ENCODE assay signal across 25 cellular contexts in the genomic region with DNA sequence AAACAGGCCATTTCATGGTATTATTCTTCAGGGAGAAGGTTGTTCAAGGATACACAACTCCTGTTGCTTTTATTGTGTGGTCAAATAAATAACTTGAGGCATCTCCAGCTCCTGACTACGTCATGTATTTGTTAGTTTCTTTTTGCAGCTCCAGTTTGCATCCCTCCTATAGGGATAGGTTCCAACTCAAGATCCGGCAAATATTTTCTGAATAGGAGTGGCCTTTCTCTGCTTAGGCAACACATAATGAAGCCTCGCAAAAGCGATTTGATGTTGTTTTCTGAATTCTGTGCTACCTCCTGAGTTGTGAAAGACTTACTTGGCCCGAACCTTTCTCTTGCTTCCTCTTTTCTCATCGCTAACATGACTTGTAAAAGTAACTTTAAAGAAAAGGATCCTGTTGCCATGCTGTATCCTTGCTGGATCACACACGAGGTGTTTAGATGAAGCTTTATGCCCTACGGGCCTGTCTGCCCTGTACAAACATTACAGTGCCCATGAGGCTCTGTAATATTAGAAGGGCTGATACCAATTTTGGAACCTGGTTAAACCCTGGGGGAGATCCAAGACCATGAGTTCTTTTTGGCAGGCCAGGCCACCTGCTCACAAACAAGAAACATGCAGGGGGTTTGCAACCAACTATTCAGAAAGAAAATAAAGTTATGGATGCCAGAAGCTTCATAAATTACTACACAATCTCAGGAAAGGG.
DNase-seq lines count a peak whose midpoint lies in the region; ATAC-seq, FAIRE-seq and TF ChIP-seq lines count a peak whose summit lies in the region.
"Had no signal": no experiment of that assay in that cellular context is flagged by ENCODE, and none has a peak within 500 bp of the region (broad histone marks: within the 10 kb centered on the region; RNA-seq: fewer than 3 reads in every experiment).

No MANE protein-coding gene starts in this region.

- H3K18ac ChIP-seq in H1 (ENCODE audit: extremely low read depth, low read length): no peak overlapping the region

- no peak for TF ChIP-seq EP300 in H1 (IDR thresholded peaks at IDR 0.05; ENCODE audit: borderline replicate concordance in 1 of 2, low read depth in 2 of 2, low read length in 2 of 2)

- CTCF ChIA-PET in H1 (lab: Charles Lee; ENCODE audit: partially characterized antibody): interaction anchor here (0.7 to 1.5 kb wide), 4 partner anchors 10 to 235 kb away, joined by 3 to 5 read pairs (median 5); no protein-coding TSS in a partner anchor
- CTCF ChIA-PET in Caco-2 (lab: Charles Lee): interaction anchor here (1.3 kb wide), 1 partner anchor 235 kb away, joined by 3 read pairs; no protein-coding TSS in a partner anchor
- CTCF ChIA-PET in CD4-positive, alpha-beta T cell (lab: Charles Lee): no interaction called here

- H4K20me1 ChIP-seq in GM23338 (replicated peaks; ENCODE audit: insufficient read depth): no peaks in the 10 kb centered on the region
- H4K20me1 ChIP-seq in H1 (replicated peaks in 1 of 2; ENCODE audit: control insufficient read depth in 1 of 2, insufficient read depth in 2 of 2, low read length in 2 of 2): no peaks in the 10 kb centered on the region
- no peaks in the 10 kb centered on the region for H4K20me1 ChIP-seq in osteoblast (ENCODE audit: insufficient read depth, low read length)

- no peak overlapping the region for H2BK12ac ChIP-seq in H1 (ENCODE audit: low read depth, low read length)

- no peak overlapping the region for H3K4me3 Mint-ChIP-seq in GM23338
- no peak overlapping the region for H3K4me3 Mint-ChIP-seq in Caco-2 (ENCODE audit: unreplicated experiment)
- H3K4me3 Mint-ChIP-seq in CD4-positive, alpha-beta T cell: no peak overlapping the region
- H3K4me3 Mint-ChIP-seq: B cell; central memory CD8-positive, alpha-beta T cell; naive B cell; T-helper 1 cell treated with Interleukin-12 subunit alpha and Interleukin-12 subunit beta and Interleukin-4 antibody, amounts not matched to agents 30 μg/mL and 1 μg/mL, for 36 hours had no signal

- no peak overlapping the region for H2BK20ac ChIP-seq in H1 (ENCODE audit: low read length)

- H3K27ac Mint-ChIP-seq in GM23338: no peak overlapping the region
- no peak overlapping the region for H3K27ac Mint-ChIP-seq in Caco-2 (ENCODE audit: unreplicated experiment)
- H3K27ac Mint-ChIP-seq in CD4-positive, alpha-beta T cell: no peak overlapping the region
- H3K27ac Mint-ChIP-seq: B cell; naive B cell; T-helper 1 cell treated with Interleukin-12 subunit alpha and Interleukin-12 subunit beta and Interleukin-4 antibody, amounts not matched to agents 30 μg/mL and 1 μg/mL, for 36 hours had no signal

- intact Hi-C loops in gastrocnemius medialis (cut with DNase I; ENCODE audit: low total_unique reads): no loop called here
- intact Hi-C loops in Caco-2 (cut with micrococcal nuclease; ENCODE audit: unreplicated experiment): loop anchor here (5.0 kb wide), 1 partner anchor 153 kb away; no protein-coding TSS in a partner anchor
- intact Hi-C loops in CD4-positive, alpha-beta T cell (cut with DNase I, micrococcal nuclease): no loop called here

- H4K91ac ChIP-seq in H1 (replicated peaks; ENCODE audit: insufficient read length, low read length): no peak overlapping the region

- no peaks in the 10 kb centered on the region for H3K79me1 ChIP-seq in H1 (ENCODE audit: low read depth, low read length)

- H2AK5ac ChIP-seq in H1 (ENCODE audit: low read depth, low read length): no peak overlapping the region

- H3K4me3 ChIP-seq in GM23338 (no peak overlapping the region), NB4 (ENCODE audit: low read depth, low read length) (no peak overlapping the region), H1 (ENCODE audit: extremely low read depth in 1 of 4, insufficient read depth in 2 of 4, low read depth in 3 of 4, low read length in 4 of 4) (no peak overlapping the region), gastrocnemius medialis (peak overlapping the region in 1 of 4 donors; percentile 5), Caco-2 (ENCODE audit: low read depth, low read length) (no peak overlapping the region), osteoblast (ENCODE audit: insufficient read depth, low read length) (no peak overlapping the region)
- H3K4me3 ChIP-seq: adrenal gland, esophagus muscularis mucosa, HAP-1, ovary, sigmoid colon, thyroid gland had no signal

- no TSS peak for BruUV-seq in Caco-2 (replicated peaks; lab: Mats Ljungman, UMichigan)

- H4K8ac ChIP-seq in H1 (ENCODE audit: extremely low read depth, insufficient read depth, low read length): no peak overlapping the region

- H3K56ac ChIP-seq in H1 (replicated peaks; ENCODE audit: insufficient read length, low read depth, low read length): no peak overlapping the region

- H3K9me3 ChIP-seq in H1 (ENCODE audit: insufficient read depth in 2 of 2, low read depth in 1 of 2, low read length in 1 of 2) (no peaks in the 10 kb centered on the region), gastrocnemius medialis (no peaks in the 10 kb centered on the region), Caco-2 (no peaks in the 10 kb centered on the region), osteoblast (ENCODE audit: low read depth, low read length) (no peaks in the 10 kb centered on the region)
- no peaks in the 10 kb centered on the region for H3K9me3 ChIP-seq in CD4-positive, alpha-beta T cell (ENCODE audit: control insufficient read depth, low read length)
- H3K9me3 ChIP-seq: adrenal gland, esophagus muscularis mucosa, HAP-1, ovary, sigmoid colon, thyroid gland had no signal

- no peak overlapping the region for H3K4ac ChIP-seq in H1 (replicated peaks; ENCODE audit: insufficient read length, low read depth, low read length)

- H3K4me2 ChIP-seq in GM23338 (no peak overlapping the region), H1 (ENCODE audit: insufficient read depth in 1 of 2, low read depth in 2 of 2, low read length in 2 of 2) (no peak overlapping the region), osteoblast (ENCODE audit: insufficient read depth, low read length) (no peak overlapping the region)

- no peaks in the 10 kb centered on the region for H3K9me2 ChIP-seq in GM23338 (ENCODE audit: insufficient read depth)

- no peak for FAIRE-seq in H1 (lab: Jason Lieb, UNC)

- H2BK15ac ChIP-seq in H1 (ENCODE audit: low read length): no peak overlapping the region

- no peak overlapping the region for H3K9ac ChIP-seq in H1 (replicated peaks in 1 of 4; ENCODE audit: extremely low read depth in 1 of 4, low read depth in 3 of 4, low read length in 3 of 4)

- no peak overlapping the region for H2BK5ac ChIP-seq in H1 (ENCODE audit: low read depth, low read length)

- no peaks in the 10 kb centered on the region for H3K36me3 ChIP-seq in GM23338 (ENCODE audit: insufficient read depth)
- H3K36me3 ChIP-seq in H1 (ENCODE audit: control insufficient read depth in 2 of 4, insufficient read depth in 4 of 4, low read length in 3 of 4): no peaks in the 10 kb centered on the region
- H3K36me3 ChIP-seq in gastrocnemius medialis: no peaks in the 10 kb centered on the region
- H3K36me3 ChIP-seq in Caco-2 (ENCODE audit: control insufficient read depth, insufficient read depth, low read length): no peaks in the 10 kb centered on the region
- H3K36me3 ChIP-seq in osteoblast (ENCODE audit: insufficient read depth, low read length): no peaks in the 10 kb centered on the region
- H3K36me3 ChIP-seq: adrenal gland, esophagus muscularis mucosa, HAP-1, ovary, sigmoid colon, thyroid gland, WERI-Rb-1 had no signal

- no peak overlapping the region for H4K5ac ChIP-seq in H1 (ENCODE audit: insufficient read length, low read depth, low read length)

- no peak overlapping the region for H2BK120ac ChIP-seq in H1 (replicated peaks; ENCODE audit: low read depth, low read length)

- POLR2A ChIA-PET in H1 (lab: Charles Lee; ENCODE audit: partially characterized antibody) (no interaction called here), Caco-2 (lab: Charles Lee) (no interaction called here)
- POLR2A ChIA-PET in CD4-positive, alpha-beta T cell (lab: Charles Lee): no interaction called here

- WGBS in H1 (ENCODE audit: extremely low coverage in 1 of 2, insufficient coverage in 1 of 2, insufficient read length in 1 of 2, insufficient replicate concordance in 2 of 2, low coverage in 1 of 2, low lambda C conversion rate in 2 of 2, missing lambda C conversion rate in 1 of 2), 2 experiments: 96% methylated on average over 8 of the region's 8 CpGs; no CpG with 5 or more reads in 1 of the 2 experiments

- no peak overlapping the region for H3K14ac ChIP-seq in H1 (ENCODE audit: insufficient read length)

- no peaks in the 10 kb centered on the region for H3K36me3 Mint-ChIP-seq in GM23338 (ENCODE audit: low read depth)
- H3K36me3 Mint-ChIP-seq in Caco-2 (ENCODE audit: insufficient read depth, unreplicated experiment): no peaks in the 10 kb centered on the region
- H3K36me3 Mint-ChIP-seq in CD4-positive, alpha-beta T cell (ENCODE audit: low read depth): no peaks in the 10 kb centered on the region
- H3K36me3 Mint-ChIP-seq: naive B cell had no signal

- ATAC-seq in GM23338: no peak
- ATAC-seq in gastrocnemius medialis: peak; percentile 75 to 88
- no peak for ATAC-seq in CD4-positive, alpha-beta T cell (ENCODE audit: poor library complexity)

- H3K27ac ChIP-seq in GM23338 (ENCODE audit: low read depth) (no peak overlapping the region), H1 (ENCODE audit: low read depth, low read length) (no peak overlapping the region), gastrocnemius medialis (peak overlapping the region; percentile 45 to 73 (median 52)), osteoblast (ENCODE audit: low read depth, low read length) (no peak overlapping the region)
- no peak overlapping the region for H3K27ac ChIP-seq in CD4-positive, alpha-beta T cell (ENCODE audit: low read depth, low read length)
- H3K27ac ChIP-seq: adrenal gland, esophagus muscularis mucosa, ovary, thyroid gland, WERI-Rb-1 had no signal

- no peaks in the 10 kb centered on the region for H3K23me2 ChIP-seq in H1 (ENCODE audit: low read depth, low read length)

- H2AFZ ChIP-seq in GM23338: peak overlapping the region; percentile 72; the same call in 1 of the 2 replicates
- H2AFZ ChIP-seq in H1 (ENCODE audit: low read length): peak overlapping the region; percentile 49; the same call in 1 of the 2 replicates
- H2AFZ ChIP-seq in osteoblast (ENCODE audit: low read length): no peak overlapping the region

- TF ChIP-seq POLR2A in NB4 (IDR thresholded peaks at IDR 0.05; ENCODE audit: extremely low read depth, insufficient read length) (no peak), H1 (IDR thresholded peaks at IDR 0.05; ENCODE audit: control extremely low read depth in 1 of 2, low read depth in 2 of 2, low read length in 2 of 2) (no peak), gastrocnemius medialis (IDR thresholded peaks at IDR 0.05) (no peak)

- H3K27me3 ChIP-seq in GM23338 (ENCODE audit: insufficient read depth) (no peaks in the 10 kb centered on the region), H1 (replicated peaks in 1 of 4; ENCODE audit: control insufficient read depth in 3 of 4, extremely low read depth in 1 of 4, insufficient read depth in 3 of 4, low read length in 3 of 4) (no peaks in the 10 kb centered on the region), gastrocnemius medialis (no peaks in the 10 kb centered on the region), Caco-2 (replicated peaks; ENCODE audit: control insufficient read depth, insufficient read depth, low read length) (no peaks in the 10 kb centered on the region), osteoblast (ENCODE audit: insufficient read depth, low read length) (no peaks in the 10 kb centered on the region)
- H3K27me3 ChIP-seq in CD4-positive, alpha-beta T cell (ENCODE audit: control insufficient read depth, insufficient read depth, low read length): no peaks in the 10 kb centered on the region
- H3K27me3 ChIP-seq: adrenal gland, esophagus muscularis mucosa, ovary, sigmoid colon, thyroid gland had no signal

- TF ChIP-seq RAD21 in H1 (IDR thresholded peaks at IDR 0.05 in 1 of 2, conservative IDR thresholded peaks at IDR 0.05 in 1 of 2; ENCODE audit: low read depth in 2 of 2, low read length in 2 of 2): no peak

- DNase-seq in GM23338 (ENCODE audit: low spot score): no peak
- DNase-seq in NB4 (ENCODE audit: low read depth): peak; percentile 31
- no peak for DNase-seq in H1 (ENCODE audit: low read depth in 1 of 2, low spot score in 2 of 2)
- peak; percentile 5 to 21 for DNase-seq in gastrocnemius medialis
- DNase-seq in Caco-2: no peak
- DNase-seq in osteoblast (ENCODE audit: insufficient read length, low spot score, missing footprints): no peak
- DNase-seq in CD4-positive, alpha-beta T cell: no peak
- DNase-seq: activated CD4-positive, alpha-beta T cell treated with anti-CD3 and anti-CD28 coated beads, Interleukin-2, amount 50 U/mL, for 4 hours; activated effector memory CD4-positive, alpha-beta T cell treated with anti-CD3 and anti-CD28 coated beads, Interleukin-2, amount 50 U/mL, for 16 hours; adrenal gland; effector CD4-positive, alpha-beta T cell; naive B cell; NCI-H1694 treated with DMSO at 0.1 percent for 48 hours; NCI-H226; ovary; Right ventricle myocardium superior; sigmoid colon; stimulated activated naive CD4-positive, alpha-beta T cell; thyroid gland; WERI-Rb-1 had no signal

- no peak overlapping the region for H3K23ac ChIP-seq in H1 (ENCODE audit: insufficient read length)

- H3K27me3 Mint-ChIP-seq in GM23338 (ENCODE audit: insufficient read depth, low read depth, poor library complexity) (no peaks in the 10 kb centered on the region), Caco-2 (ENCODE audit: insufficient read depth, unreplicated experiment) (peaks cover 3% of the 10 kb centered on the region)
- H3K27me3 Mint-ChIP-seq in CD4-positive, alpha-beta T cell: no peaks in the 10 kb centered on the region
- H3K27me3 Mint-ChIP-seq: B cell; central memory CD8-positive, alpha-beta T cell; naive B cell had no signal

- no peaks in the 10 kb centered on the region for H3F3A ChIP-seq in GM23338 (replicated peaks; ENCODE audit: low read depth)

- in situ Hi-C loops in gastrocnemius medialis (cut with MboI; ENCODE audit: low sequenced_read_pairs in 4 of 4): loop anchor here (5.0 to 10.0 kb wide), 2 partner anchors 236 to 238 kb away; no protein-coding TSS in a partner anchor

- H3K4me1 ChIP-seq in GM23338 (ENCODE audit: insufficient read depth) (no peaks in the 10 kb centered on the region), H1 (replicated peaks in 1 of 4; ENCODE audit: control insufficient read depth in 3 of 4, insufficient read depth in 4 of 4, low read length in 3 of 4) (no peaks in the 10 kb centered on the region), gastrocnemius medialis (peaks cover 15 to 18% of the 10 kb centered on the region in 2 donors), Caco-2 (no peaks in the 10 kb centered on the region), osteoblast (ENCODE audit: insufficient read depth, low read length) (no peaks in the 10 kb centered on the region)
- H3K4me1 ChIP-seq: adrenal gland, esophagus muscularis mucosa, HAP-1, sigmoid colon, thyroid gland had no signal

- H3K79me2 ChIP-seq in GM23338 (replicated peaks; ENCODE audit: insufficient read depth) (no peaks in the 10 kb centered on the region), H1 (ENCODE audit: control insufficient read depth in 1 of 2, insufficient read depth in 2 of 2, low read length in 2 of 2) (no peaks in the 10 kb centered on the region), osteoblast (ENCODE audit: insufficient read depth, low read length) (no peaks in the 10 kb centered on the region)

- H3K9me3 Mint-ChIP-seq in GM23338: no peaks in the 10 kb centered on the region
- no peaks in the 10 kb centered on the region for H3K9me3 Mint-ChIP-seq in Caco-2 (ENCODE audit: unreplicated experiment)
- peaks cover 2% of the 10 kb centered on the region for H3K9me3 Mint-ChIP-seq in CD4-positive, alpha-beta T cell
- H3K9me3 Mint-ChIP-seq: central memory CD8-positive, alpha-beta T cell; T-helper 1 cell treated with Interleukin-12 subunit alpha and Interleukin-12 subunit beta and Interleukin-4 antibody, amounts not matched to agents 30 μg/mL and 1 μg/mL, for 36 hours had no signal

- H3K4me1 Mint-ChIP-seq in GM23338 (peaks cover 6% of the 10 kb centered on the region; the same call in 2 of the 3 replicates), Caco-2 (ENCODE audit: low read depth, unreplicated experiment) (no peaks in the 10 kb centered on the region)
- no peaks in the 10 kb centered on the region for H3K4me1 Mint-ChIP-seq in CD4-positive, alpha-beta T cell (ENCODE audit: low read depth)
- H3K4me1 Mint-ChIP-seq: B cell; central memory CD8-positive, alpha-beta T cell; naive B cell had no signal

- no peak for TF ChIP-seq CTCF in GM23338 (conservative IDR thresholded peaks at IDR 0.05; ENCODE audit: low read depth in 2 of 2)
- no peak for TF ChIP-seq CTCF in NB4 (IDR thresholded peaks at IDR 0.05; ENCODE audit: low read depth, low read length)
- no peak for TF ChIP-seq CTCF in H1 (IDR thresholded peaks at IDR 0.05; ENCODE audit: control extremely low read depth in 1 of 3, insufficient read depth in 1 of 3, low read depth in 1 of 3, low read length in 3 of 3)
- TF ChIP-seq CTCF in gastrocnemius medialis (IDR thresholded peaks at IDR 0.05 in 4 of 5, conservative IDR thresholded peaks at IDR 0.05 in 1 of 5): no peak
- no peak for TF ChIP-seq CTCF in Caco-2 (IDR thresholded peaks at IDR 0.05; ENCODE audit: insufficient read depth in 1 of 2, low read depth in 1 of 2, low read length in 1 of 2, severe bottlenecking in 1 of 2, unreplicated experiment in 1 of 2)
- no peak for TF ChIP-seq CTCF in osteoblast (IDR thresholded peaks at IDR 0.05; ENCODE audit: extremely low read depth, low read depth, low read length)
- no peak for TF ChIP-seq CTCF in CD4-positive, alpha-beta T cell (IDR thresholded peaks at IDR 0.05)

Comparison
In these comparisons a context has a peak if more than half of its experiments do, and no peak if none do; other contexts are left out.
1. ATAC-seq: peak in gastrocnemius medialis (2 of 2); none in GM23338 (single experiment) and CD4-positive, alpha-beta T cell (single experiment).
2. DNase-seq: peak in NB4 (single experiment) and gastrocnemius medialis (2 of 2); none in GM23338 (single experiment), H1 (0 of 2), Caco-2 (0 of 2), osteoblast (single experiment) and CD4-positive, alpha-beta T cell (0 of 10).
3. H3K27ac ChIP-seq: peak in gastrocnemius medialis (4 of 4); none in GM23338 (single experiment), H1 (single experiment), osteoblast (single experiment) and CD4-positive, alpha-beta T cell (single experiment).